ENCODE assay signal across 10 cellular contexts in genomic region chr14:68757618-68758081, GRCh38. TPM values are rescaled to one million over a fixed set of nuclear protein-coding genes. Genes with fewer than 3 reads are reported as not detected.
DNase-seq lines count a peak whose midpoint lies in the region; ATAC-seq lines count a peak whose summit lies in the region.
"Had no signal": no experiment of that assay in that cellular context is flagged by ENCODE, and none has a peak within 500 bp of the region (broad histone marks: within the 10 kb centered on the region; RNA-seq: fewer than 3 reads in every experiment).

No MANE protein-coding gene starts in this region.

- DNase-seq in GF-D8 (lab: John Stamatoyannopoulos, UW) (peak; percentile 40), RPMI8226 (peak; percentile 5), right cardiac atrium (peak; percentile 46 to 81 (median 72)), sciatic nerve (ENCODE audit: low spot score) (no peak), superior temporal gyrus (ENCODE audit: extremely low spot score) (no peak), EL (no peak), NCI-H510A (lab: John Stamatoyannopoulos, UW) (no peak)
- no peak for DNase-seq in stimulated activated CD4-positive, alpha-beta T cell treated with anti-CD3 and anti-CD28 coated beads, Interleukin-4, amount 100 ng/mL, for 4 hours
- DNase-seq: NCI-H2227 treated with DMSO at 0.1 percent for 48 hours had no signal

- WGBS in right cardiac atrium = 24% methylated on average over 4 of the region's 4 CpGs

- no peaks in the 10 kb centered on the region for H3K27me3 ChIP-seq in right cardiac atrium (ENCODE audit: control insufficient read depth, insufficient read depth)

- no peaks in the 10 kb centered on the region for H3K9me3 ChIP-seq in right cardiac atrium (ENCODE audit: control insufficient read depth, low read length)

- H3K4me1 ChIP-seq in right cardiac atrium (ENCODE audit: control insufficient read depth, insufficient read depth, low read length) = peaks cover 20% of the 10 kb centered on the region

- ATAC-seq in right cardiac atrium = peak; percentile 49 to 54
- ATAC-seq in sciatic nerve = peak; percentile 80

- intact Hi-C loops in right cardiac atrium (cut with DNase I) (no loop called here), sciatic nerve (cut with DNase I) (no loop called here)

- H3K27ac ChIP-seq in right cardiac atrium (ENCODE audit: low read length) = no peak overlapping the region
- H3K27ac ChIP-seq: epithelial cell of prostate had no signal

- no peak overlapping the region for H3K4me3 ChIP-seq in right cardiac atrium (ENCODE audit: low read length)

RNA-seq across cellular contexts. Expression of gene ZFP36L1, which starts 35.2 kb away (rescaled TPM):
- total RNA-seq in right cardiac atrium = 100 to 1,000 TPM in 3 of 4 donors, 10 to 100 TPM in 1; 97.4 to 132 (median 117) TPM
- polyA plus RNA-seq in right cardiac atrium = 45.2 TPM
- 434 TPM for total RNA-seq in sciatic nerve

Comparison
In these comparisons a context has a peak if more than half of its experiments do, and no peak if none do; other contexts are left out.
1. DNase-seq: peak in GF-D8 (single experiment), RPMI8226 (single experiment) and right cardiac atrium (3 of 3); none in sciatic nerve (single experiment), superior temporal gyrus (single experiment), stimulated activated CD4-positive, alpha-beta T cell treated with anti-CD3 and anti-CD28 coated beads, Interleukin-4, amount 100 ng/mL, for 4 hours (0 of 2), EL (single experiment) and NCI-H510A (single experiment).